8 cellular contexts compared by ENCODE assay signal in the genomic region with DNA sequence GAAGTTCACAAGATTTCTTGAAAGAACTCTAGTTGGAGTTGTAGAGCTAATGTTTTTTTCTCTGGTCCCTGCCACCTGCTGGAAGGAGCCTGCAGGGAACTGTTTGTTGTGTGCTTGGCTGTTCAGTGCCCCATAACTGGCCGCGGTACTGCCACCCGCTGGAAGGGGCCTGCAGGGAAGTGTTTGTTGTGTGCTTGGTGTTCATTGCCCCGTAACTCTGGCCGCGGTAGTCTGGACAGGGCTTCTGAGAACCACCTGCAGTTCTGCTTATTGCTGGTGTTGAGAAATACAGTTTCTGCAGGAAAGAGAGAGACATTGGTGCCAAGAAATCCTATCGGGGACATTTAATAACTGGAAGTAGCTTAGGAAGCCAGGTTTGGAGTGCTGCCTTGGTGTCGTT. TPM values are rescaled to one million over a fixed set of nuclear protein-coding genes. Genes with fewer than 3 reads are reported as not detected.
DNase-seq lines count a peak whose midpoint lies in the region; ATAC-seq and TF ChIP-seq lines count a peak whose summit lies in the region.

No MANE protein-coding gene starts in this region.

- H3K27me3 Mint-ChIP-seq in osteocyte (ENCODE audit: unreplicated experiment): no peaks in the 10 kb centered on the region

- no peaks in the 10 kb centered on the region for H3K36me3 ChIP-seq in RWPE2 (ENCODE audit: low read depth)

- H3K27ac ChIP-seq in RWPE2 (ENCODE audit: poor library complexity, severe bottlenecking): no peak overlapping the region

- TF ChIP-seq CTCF in RWPE2 (IDR thresholded peaks at IDR 0.05; ENCODE audit: poor library complexity, severe bottlenecking) (peak; percentile 69), fibroblast of pulmonary artery (IDR thresholded peaks at IDR 0.05; ENCODE audit: low read length, missing control alignments) (peak; percentile 53), osteocyte (IDR thresholded peaks at IDR 0.05) (peak; percentile 58)

- H3K4me1 Mint-ChIP-seq in osteocyte (ENCODE audit: unreplicated experiment): peaks cover 22% of the 10 kb centered on the region

- H3K27ac Mint-ChIP-seq in osteocyte (ENCODE audit: unreplicated experiment): no peak overlapping the region

- H3K4me3 Mint-ChIP-seq in osteocyte (ENCODE audit: unreplicated experiment): no peak overlapping the region

- H3K9me3 Mint-ChIP-seq in osteocyte (ENCODE audit: unreplicated experiment): no peaks in the 10 kb centered on the region

- H3K36me3 Mint-ChIP-seq in osteocyte (ENCODE audit: unreplicated experiment): no peaks in the 10 kb centered on the region

- CTCF ChIA-PET in HEK293T (lab: Yijun Ruan, JAX): interaction anchor here (0.5 to 1.5 kb wide), 6 partner anchors 10 to 606 kb away, joined by 3 to 4 read pairs (median 4); no protein-coding TSS in a partner anchor

- ATAC-seq in RWPE2 (ENCODE audit: low read depth) (peak; percentile 80), GM21723 (IDR thresholded peaks at IDR 0.05; ENCODE audit: unreplicated experiment) (no peak)
- ATAC-seq in activated CD4-positive, CD25-positive, alpha-beta regulatory T cell treated with anti-CD3 and anti-CD28 coated beads, Interleukin-2, amount 50 U/mL, for 24 hours: no peak

- peak; percentile 59 for DNase-seq in AG20443 (ENCODE audit: low spot score)
- peak; percentile 61 for DNase-seq in HEK293T (ENCODE audit: extremely low spot score)
- no peak for DNase-seq in RWPE2 (ENCODE audit: low spot score)
- peak; percentile 57 for DNase-seq in fibroblast of pulmonary artery (ENCODE audit: low read depth)
- DNase-seq in osteocyte (ENCODE audit: extremely low spot score, unreplicated experiment): no peak
- no peak for DNase-seq in posterior vena cava (ENCODE audit: low spot score)

- POLR2A ChIA-PET in HEK293T (lab: Yijun Ruan, JAX): no interaction called here

- no peaks in the 10 kb centered on the region for H3K27me3 ChIP-seq in RWPE2 (ENCODE audit: insufficient read depth, poor library complexity, severe bottlenecking)

- H3K9me3 ChIP-seq in RWPE2 (ENCODE audit: severe bottlenecking): no peaks in the 10 kb centered on the region

- H3K4me3 ChIP-seq in RWPE2 (ENCODE audit: severe bottlenecking) (no peak overlapping the region), fibroblast of pulmonary artery (replicated peaks; ENCODE audit: low read depth, low read length) (no peak overlapping the region)

- intact Hi-C loops in posterior vena cava (cut with DNase I): no loop called here

- H3K4me1 ChIP-seq in RWPE2 (ENCODE audit: insufficient read depth, poor library complexity, severe bottlenecking): no peaks in the 10 kb centered on the region

TF ChIP-seq in HEK293T, 16 proteins besides CTCF, POLR2A, EP300 and RAD21:
- TF ChIP-seq, protein P1, sequence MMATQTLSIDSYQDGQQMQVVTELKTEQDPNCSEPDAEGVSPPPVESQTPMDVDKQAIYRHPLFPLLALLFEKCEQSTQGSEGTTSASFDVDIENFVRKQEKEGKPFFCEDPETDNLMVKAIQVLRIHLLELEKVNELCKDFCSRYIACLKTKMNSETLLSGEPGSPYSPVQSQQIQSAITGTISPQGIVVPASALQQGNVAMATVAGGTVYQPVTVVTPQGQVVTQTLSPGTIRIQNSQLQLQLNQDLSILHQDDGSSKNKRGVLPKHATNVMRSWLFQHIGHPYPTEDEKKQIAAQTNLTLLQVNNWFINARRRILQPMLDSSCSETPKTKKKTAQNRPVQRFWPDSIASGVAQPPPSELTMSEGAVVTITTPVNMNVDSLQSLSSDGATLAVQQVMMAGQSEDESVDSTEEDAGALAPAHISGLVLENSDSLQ (IDR thresholded peaks at IDR 0.05): no peak
- TF ChIP-seq L3MBTL2 (conservative IDR thresholded peaks at IDR 0.05): no peak
- no peak for TF ChIP-seq TARDBP (IDR thresholded peaks at IDR 0.05)
- no peak for TF ChIP-seq FOXM1 (IDR thresholded peaks at IDR 0.05; ENCODE audit: borderline replicate concordance)
- no peak for TF ChIP-seq HDGF (IDR thresholded peaks at IDR 0.05; ENCODE audit: borderline replicate concordance)
- TF ChIP-seq BHLHE40 (IDR thresholded peaks at IDR 0.05; ENCODE audit: borderline replicate concordance): no peak
- TF ChIP-seq ZNF384 (IDR thresholded peaks at IDR 0.05): no peak
- TF ChIP-seq ELF4 (IDR thresholded peaks at IDR 0.05): no peak
- TF ChIP-seq FOXA1 (IDR thresholded peaks at IDR 0.05): no peak
- no peak for TF ChIP-seq CTBP1 (IDR thresholded peaks at IDR 0.05; ENCODE audit: borderline replicate concordance)
- no peak for TF ChIP-seq LEF1 (IDR thresholded peaks at IDR 0.05; ENCODE audit: borderline replicate concordance)
- no peak for TF ChIP-seq SUZ12 (IDR thresholded peaks at IDR 0.05)
- TF ChIP-seq NFRKB (IDR thresholded peaks at IDR 0.05): no peak
- TF ChIP-seq SP1 (IDR thresholded peaks at IDR 0.05): no peak
- TF ChIP-seq ARNT (IDR thresholded peaks at IDR 0.05): no peak
- no peak for TF ChIP-seq FOXK2 (IDR thresholded peaks at IDR 0.05)

RNA-seq across cellular contexts. Expression of a gene that starts 58.1 kb away (rescaled TPM):
- 40.5 and 43.8 TPM in 2 replicates for total RNA-seq in osteocyte
- total RNA-seq in posterior vena cava: 10 to 100 TPM; 28.9 to 33.3 TPM

Comparison
In these comparisons a context has a peak if more than half of its experiments do, and no peak if none do; other contexts are left out.
1. DNase-seq: peak in AG20443 (single experiment), HEK293T (single experiment) and fibroblast of pulmonary artery (single experiment); none in RWPE2 (single experiment), osteocyte (single experiment) and posterior vena cava (single experiment).
2. Peak in every context shown above with its lines, with median percentiles within 50 percentile points of each other: CTCF ChIP-seq.